In the genomic region with DNA sequence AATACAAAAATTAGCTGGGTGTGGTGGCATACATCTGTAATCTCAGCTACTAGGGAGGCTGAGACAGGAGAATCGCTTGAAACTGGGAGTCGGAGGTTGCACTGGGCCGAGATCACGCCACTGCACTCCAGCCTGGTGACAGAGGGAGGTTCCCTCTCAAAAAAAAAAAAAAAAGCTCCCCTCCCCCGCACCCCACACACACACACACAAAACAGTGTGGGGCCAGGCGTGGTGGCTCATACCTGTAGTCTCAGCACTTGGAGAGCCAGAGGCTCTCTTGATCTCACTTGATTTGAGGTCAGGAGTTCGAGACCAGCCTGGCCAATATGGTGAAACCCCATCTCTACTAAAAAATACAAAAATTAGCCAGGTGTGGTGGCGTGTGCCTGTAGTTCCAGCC, we compare ENCODE assay signal across 7 cellular contexts. TPM values are rescaled to one million over a fixed set of nuclear protein-coding genes. Genes with fewer than 3 reads are reported as not detected.
DNase-seq lines count a peak whose midpoint lies in the region; ATAC-seq and TF ChIP-seq lines count a peak whose summit lies in the region.
"Not testable (repeated sequence)": the region's sequence is repeated elsewhere in the genome, so short reads cannot be mapped to it uniquely, and the experiment has no call there.

No MANE protein-coding gene starts in this region.

- not testable (repeated sequence) for H3K4me1 Mint-ChIP-seq in WTC11; activated naive CD8-positive, alpha-beta T cell treated with anti-CD3 and anti-CD28 coated beads, Interleukin-2, amount 10 ng/mL, durations not matched to agents 7 days and 5 days
- peaks cover 21% of the 10 kb centered on the region for H3K4me1 Mint-ChIP-seq in central memory CD8-positive, alpha-beta T cell
- peaks cover 15 to 55% (median 37%) of the 10 kb centered on the region in 4 donors for H3K4me1 Mint-ChIP-seq in naive thymus-derived CD8-positive, alpha-beta T cell
- H3K4me1 Mint-ChIP-seq in stimulated activated naive B cell treated with anti-CD40 and anti-IgM and Interleukin-4, amounts not matched to agents 10 μg/mL and 1 μg/mL and 100 μg/mL, for 72 hours, result peaks cover 11 to 36% of the 10 kb centered on the region in 2 donors

- peaks cover 0 to 22% of the 10 kb centered on the region in 2 experiments; a peak in 3 of 4 replicates for H3K4me1 ChIP-seq in HCT116 (ENCODE audit: control insufficient read depth in 1 of 2, insufficient read depth in 2 of 2, low read length in 2 of 2)

- not testable (repeated sequence) for H4K20me1 ChIP-seq in HCT116 (ENCODE audit: insufficient read depth)

- H3K36me3 ChIP-seq in HCT116 (ENCODE audit: control insufficient read depth in 1 of 2, insufficient read depth in 2 of 2, low read length in 2 of 2), result not testable (repeated sequence)

- H2AFZ ChIP-seq in HCT116 (ENCODE audit: low read depth, low read length, poor library complexity, severe bottlenecking), result not testable (repeated sequence)

- not testable (repeated sequence) for TF ChIP-seq CTCF in HCT116 (IDR thresholded peaks at IDR 0.05 in 2 of 3, conservative IDR thresholded peaks at IDR 0.05 in 1 of 3; ENCODE audit: borderline replicate concordance in 1 of 3, insufficient read depth in 1 of 3, low read depth in 2 of 3, low read length in 2 of 3); WTC11 (IDR thresholded peaks at IDR 0.05)

- intact Hi-C loops in HCT116 (cut with micrococcal nuclease), result loop anchor here (10.0 kb wide), 1 partner anchor 51 kb away; no protein-coding TSS in a partner anchor

- not testable (repeated sequence) for H3K4me3 Mint-ChIP-seq in WTC11; activated naive CD8-positive, alpha-beta T cell treated with anti-CD3 and anti-CD28 coated beads, Interleukin-2, amount 10 ng/mL, durations not matched to agents 7 days and 5 days; central memory CD8-positive, alpha-beta T cell; stimulated activated naive B cell treated with anti-CD40 and anti-IgM and Interleukin-4, amounts not matched to agents 10 μg/mL and 1 μg/mL and 100 μg/mL, for 72 hours
- H3K4me3 Mint-ChIP-seq in naive thymus-derived CD8-positive, alpha-beta T cell, result peak overlapping the region in 2 of 10 donors; percentile 10 to 22

- not testable (repeated sequence) for H3K4me3 ChIP-seq in HCT116 (replicated peaks in 1 of 2; ENCODE audit: low read depth in 1 of 2, low read length in 2 of 2)

- H3K27ac Mint-ChIP-seq in WTC11, result peak overlapping the region; percentile 53; the same call in 1 of the 2 replicates
- H3K27ac Mint-ChIP-seq in activated naive CD8-positive, alpha-beta T cell treated with anti-CD3 and anti-CD28 coated beads, Interleukin-2, amount 10 ng/mL, durations not matched to agents 7 days and 5 days, result peak overlapping the region; percentile 30
- H3K27ac Mint-ChIP-seq in central memory CD8-positive, alpha-beta T cell (ENCODE audit: low read depth), result peak overlapping the region; percentile 73
- peak overlapping the region in 7 of 10 donors; percentile 10 to 79 (median 66) for H3K27ac Mint-ChIP-seq in naive thymus-derived CD8-positive, alpha-beta T cell
- peak overlapping the region; percentile 59 for H3K27ac Mint-ChIP-seq in stimulated activated naive B cell treated with anti-CD40 and anti-IgM and Interleukin-4, amounts not matched to agents 10 μg/mL and 1 μg/mL and 100 μg/mL, for 72 hours

- POLR2A ChIA-PET in HCT116 (lab: Charles Lee); naive thymus-derived CD8-positive, alpha-beta T cell (lab: Charles Lee): not testable (repeated sequence)
- POLR2A ChIA-PET in WTC11 (lab: Charles Lee), result interaction anchor here (0.6 kb wide), 2 partner anchors 12 to 633 kb away, joined by 3 read pairs; no protein-coding TSS in a partner anchor
- POLR2A ChIA-PET in activated naive CD8-positive, alpha-beta T cell treated with anti-CD3 and anti-CD28 coated beads, Interleukin-2, amount 10 ng/mL, durations not matched to agents 7 days and 5 days (lab: Charles Lee), result interaction anchor here (0.7 to 1.0 kb wide), 3 partner anchors 13 to 18 kb away, joined by 3 to 4 read pairs (median 3); no protein-coding TSS in a partner anchor

- not testable (repeated sequence) for H3K9ac ChIP-seq in HCT116 (ENCODE audit: low read length)

- TF ChIP-seq POLR2A in HCT116 (IDR thresholded peaks at IDR 0.05; ENCODE audit: borderline replicate concordance, extremely low read depth, insufficient read depth, insufficient read length), result not testable (repeated sequence)

- peak overlapping the region; percentile 21; the same call in 1 of the 2 replicates for H3K4me2 ChIP-seq in HCT116 (ENCODE audit: low read length)

- not testable (repeated sequence) for H3K27me3 Mint-ChIP-seq in WTC11 (ENCODE audit: low read depth); activated naive CD8-positive, alpha-beta T cell treated with anti-CD3 and anti-CD28 coated beads, Interleukin-2, amount 10 ng/mL, durations not matched to agents 7 days and 5 days; central memory CD8-positive, alpha-beta T cell; naive thymus-derived CD8-positive, alpha-beta T cell; stimulated activated naive B cell treated with anti-CD40 and anti-IgM and Interleukin-4, amounts not matched to agents 10 μg/mL and 1 μg/mL and 100 μg/mL, for 72 hours

- H3K9me2 ChIP-seq in HCT116 (ENCODE audit: insufficient read depth), result not testable (repeated sequence)

- not testable (repeated sequence) for H3K9me3 Mint-ChIP-seq in WTC11; activated naive CD8-positive, alpha-beta T cell treated with anti-CD3 and anti-CD28 coated beads, Interleukin-2, amount 10 ng/mL, durations not matched to agents 7 days and 5 days; central memory CD8-positive, alpha-beta T cell; naive thymus-derived CD8-positive, alpha-beta T cell; stimulated activated naive B cell treated with anti-CD40 and anti-IgM and Interleukin-4, amounts not matched to agents 10 μg/mL and 1 μg/mL and 100 μg/mL, for 72 hours

- not testable (repeated sequence) for H3K9me3 ChIP-seq in HCT116 (ENCODE audit: control insufficient read depth in 1 of 2, insufficient read depth in 1 of 2, low read depth in 1 of 2, low read length in 2 of 2)

- TF ChIP-seq RAD21 in HCT116 (IDR thresholded peaks at IDR 0.05; ENCODE audit: low read depth), result not testable (repeated sequence)

- CTCF ChIA-PET in HCT116 (lab: Charles Lee); WTC11 (lab: Charles Lee): not testable (repeated sequence)

- not testable (repeated sequence) for DNase-seq in HCT116 (ENCODE audit: low read depth, low spot score); WTC11 (ENCODE audit: low spot score); activated naive CD8-positive, alpha-beta T cell treated with anti-CD3 and anti-CD28 coated beads, Interleukin-2, amount 10 ng/mL, durations not matched to agents 7 days and 5 days; central memory CD8-positive, alpha-beta T cell (ENCODE audit: low spot score in 2 of 2); naive thymus-derived CD8-positive, alpha-beta T cell; stimulated activated naive B cell treated with anti-CD40 and anti-IgM and Interleukin-4, amounts not matched to agents 10 μg/mL and 1 μg/mL and 100 μg/mL, for 72 hours
- peak; percentile 43 for DNase-seq in activated CD8-positive, alpha-beta memory T cell treated with anti-CD3 and anti-CD28 coated beads for 24 hours

- H3K27me3 ChIP-seq in HCT116 (ENCODE audit: insufficient read depth, low read length), result not testable (repeated sequence)

- H3K79me2 ChIP-seq in HCT116 (ENCODE audit: insufficient read depth, low read length), result peaks cover 85% of the 10 kb centered on the region

- not testable (repeated sequence) for ATAC-seq in HCT116; WTC11; activated naive CD8-positive, alpha-beta T cell treated with anti-CD3 and anti-CD28 coated beads, Interleukin-2, amount 10 ng/mL, durations not matched to agents 7 days and 5 days (ENCODE audit: low read depth); central memory CD8-positive, alpha-beta T cell (replicated peaks; ENCODE audit: extremely low read depth, poor library complexity, severe bottlenecking); naive thymus-derived CD8-positive, alpha-beta T cell; stimulated activated naive B cell treated with anti-CD40 and anti-IgM and Interleukin-4, amounts not matched to agents 10 μg/mL and 1 μg/mL and 100 μg/mL, for 72 hours (replicated peaks)

- peaks cover 20% of the 10 kb centered on the region for H3K36me3 Mint-ChIP-seq in WTC11
- peaks cover 20% of the 10 kb centered on the region for H3K36me3 Mint-ChIP-seq in activated naive CD8-positive, alpha-beta T cell treated with anti-CD3 and anti-CD28 coated beads, Interleukin-2, amount 10 ng/mL, durations not matched to agents 7 days and 5 days
- H3K36me3 Mint-ChIP-seq in central memory CD8-positive, alpha-beta T cell (ENCODE audit: insufficient read depth), result peaks cover 25% of the 10 kb centered on the region
- peaks cover 4 to 50% (median 5%) of the 10 kb centered on the region in 3 donors for H3K36me3 Mint-ChIP-seq in naive thymus-derived CD8-positive, alpha-beta T cell
- peaks cover 18 to 33% of the 10 kb centered on the region in 2 donors for H3K36me3 Mint-ChIP-seq in stimulated activated naive B cell treated with anti-CD40 and anti-IgM and Interleukin-4, amounts not matched to agents 10 μg/mL and 1 μg/mL and 100 μg/mL, for 72 hours

- H3K27ac ChIP-seq in HCT116 (ENCODE audit: low read depth, low read length), result not testable (repeated sequence)

- BruUV-seq in HCT116 (replicated peaks; lab: Mats Ljungman, UMichigan), result not testable (repeated sequence)

- RAD21 ChIA-PET in HCT116 (lab: Charles Lee; ENCODE audit: low non-redundant PET in 1 of 2, low total read pairs in 2 of 2, uncharacterized antibody in 2 of 2, unreplicated experiment in 2 of 2), result not testable (repeated sequence)

RNA-seq across cellular contexts. Expression of gene GATAD2B, which starts 16.9 kb away (rescaled TPM):
- total RNA-seq in HCT116 (2021; ENCODE audit: unreplicated experiment) (50.2 TPM), WTC11 (2021) (42.1 to 46.9 TPM (median 44.5 TPM) in 3 replicates)
- polyA plus RNA-seq in HCT116 (2012), result 17.6 and 19.7 TPM in 2 replicates
- total RNA-seq in activated naive CD8-positive, alpha-beta T cell treated with anti-CD3 and anti-CD28 coated beads, Interleukin-2, amount 10 ng/mL, durations not matched to agents 7 days and 5 days, result 10 to 100 TPM; 86.3 to 96.7 TPM
- total RNA-seq in naive thymus-derived CD8-positive, alpha-beta T cell, result 100 to 1,000 TPM; 110 to 120 TPM
- 1 to 10 TPM; 4.4 to 5.3 (median 5.2) TPM for polyA plus RNA-seq in naive thymus-derived CD8-positive, alpha-beta T cell

RNA-seq across cellular contexts. Expression of gene DENND4B, which starts 40.6 kb away (rescaled TPM):
- total RNA-seq in HCT116 (2021; ENCODE audit: unreplicated experiment), result 70.8 TPM
- 45.3 and 53.6 TPM in 2 replicates for polyA plus RNA-seq in HCT116 (2012)
- total RNA-seq in WTC11 (2021), result 88.9 to 93.9 TPM (median 93.1 TPM) in 3 replicates
- 100 to 1,000 TPM; 173 to 183 TPM for total RNA-seq in activated naive CD8-positive, alpha-beta T cell treated with anti-CD3 and anti-CD28 coated beads, Interleukin-2, amount 10 ng/mL, durations not matched to agents 7 days and 5 days
- 100 to 1,000 TPM; 174 to 194 TPM for total RNA-seq in naive thymus-derived CD8-positive, alpha-beta T cell
- 10 to 100 TPM; 12.0 to 21.2 (median 19.0) TPM for polyA plus RNA-seq in naive thymus-derived CD8-positive, alpha-beta T cell

RNA-seq across cellular contexts. Expression of gene CRTC2, which starts 52.5 kb away (rescaled TPM):
- 33.8 TPM for total RNA-seq in HCT116 (2021; ENCODE audit: unreplicated experiment)
- 36.1 TPM in 2 replicates for polyA plus RNA-seq in HCT116 (2012)
- total RNA-seq in WTC11 (2021), result 34.7 to 43.7 TPM (median 38.1 TPM) in 3 replicates
- 100 to 1,000 TPM; 104 to 115 TPM for total RNA-seq in activated naive CD8-positive, alpha-beta T cell treated with anti-CD3 and anti-CD28 coated beads, Interleukin-2, amount 10 ng/mL, durations not matched to agents 7 days and 5 days
- 100 to 1,000 TPM; 132 to 147 TPM for total RNA-seq in naive thymus-derived CD8-positive, alpha-beta T cell
- 10 to 100 TPM; 21.4 to 49.6 (median 27.1) TPM for polyA plus RNA-seq in naive thymus-derived CD8-positive, alpha-beta T cell

RNA-seq across cellular contexts. Expression of gene SLC39A1, which starts 57.4 kb away (rescaled TPM):
- total RNA-seq in HCT116 (2021; ENCODE audit: unreplicated experiment), result 51.5 TPM
- 52.2 and 57.3 TPM in 2 replicates for polyA plus RNA-seq in HCT116 (2012)
- 185 to 204 TPM (median 193 TPM) in 3 replicates for total RNA-seq in WTC11 (2021)
- 10 to 100 TPM; 29.6 to 31.1 TPM for total RNA-seq in activated naive CD8-positive, alpha-beta T cell treated with anti-CD3 and anti-CD28 coated beads, Interleukin-2, amount 10 ng/mL, durations not matched to agents 7 days and 5 days
- total RNA-seq in naive thymus-derived CD8-positive, alpha-beta T cell, result 10 to 100 TPM; 14.7 to 14.9 TPM
- polyA plus RNA-seq in naive thymus-derived CD8-positive, alpha-beta T cell, result 10 to 100 TPM; 29.5 to 35.2 (median 32.6) TPM
